In genomic region chr9:119369670-119370366, GRCh38 we compare ENCODE assay signal across 9 cellular contexts. TPM values are rescaled to one million over a fixed set of nuclear protein-coding genes. Genes with fewer than 3 reads are reported as not detected.
DNase-seq lines count a peak whose midpoint lies in the region; ATAC-seq and TF ChIP-seq lines count a peak whose summit lies in the region.
"Had no signal": no experiment of that assay in that cellular context is flagged by ENCODE, and none has a peak within 500 bp of the region (broad histone marks: within the 10 kb centered on the region; RNA-seq: fewer than 3 reads in every experiment).

No MANE protein-coding gene starts in this region.

- no peak overlapping the region for H4K91ac ChIP-seq in neuronal stem cell (ENCODE audit: low read depth, low read length, poor library complexity)

- no peaks in the 10 kb centered on the region for H3K4me1 Mint-ChIP-seq in CD8-positive, alpha-beta T cell (ENCODE audit: low read depth)

- H3K18ac ChIP-seq in neuronal stem cell (ENCODE audit: low read length), result peak overlapping the region; percentile 58

- no peak overlapping the region for H2BK120ac ChIP-seq in neuronal stem cell (ENCODE audit: low read depth, low read length)

- H3K79me1 ChIP-seq in neuronal stem cell (ENCODE audit: low read depth, low read length), result no peaks in the 10 kb centered on the region

- CTCF ChIA-PET in CD8-positive, alpha-beta T cell (lab: Charles Lee), result no interaction called here

- no CpG with 5 or more reads among the region's 34 CpGs for WGBS in neuronal stem cell (ENCODE audit: extremely low coverage in 2 of 2, insufficient read length in 2 of 2, insufficient replicate concordance in 1 of 2), 2 donors

- H3K23ac ChIP-seq in neuronal stem cell (ENCODE audit: low read depth, low read length, poor library complexity), result peak overlapping the region; percentile 47

- DNase-seq in BE2C (no peak), MG63 (no peak), neuronal stem cell (ENCODE audit: low spot score) (no peak), 8988T (no peak), foreskin fibroblast (no peak)
- no peak for DNase-seq in CD8-positive, alpha-beta T cell
- DNase-seq in activated CD4-positive, alpha-beta T cell treated with anti-CD3 and anti-CD28 coated beads, Interleukin-2, amount 50 U/mL, for 4 hours, result no peak
- DNase-seq: MV-4-11 had no signal

- no peak overlapping the region for H2BK5ac ChIP-seq in neuronal stem cell (ENCODE audit: low read length)

- H2BK12ac ChIP-seq in neuronal stem cell (ENCODE audit: low read length), result no peak overlapping the region

- H3K36me3 Mint-ChIP-seq in CD8-positive, alpha-beta T cell, result no peaks in the 10 kb centered on the region

- H3K4ac ChIP-seq in neuronal stem cell (ENCODE audit: low read length), result no peak overlapping the region

- peak overlapping the region; percentile 84 for H2AFZ ChIP-seq in neuronal stem cell (ENCODE audit: low read length)

- no peak overlapping the region for H3K9ac ChIP-seq in endocrine pancreas (ENCODE audit: control insufficient read depth, insufficient read depth, low read length)
- no peak overlapping the region for H3K9ac ChIP-seq in neuronal stem cell (ENCODE audit: low read depth, low read length, poor library complexity)

- peaks cover 36% of the 10 kb centered on the region for H3K27me3 Mint-ChIP-seq in CD8-positive, alpha-beta T cell (ENCODE audit: low read depth)

- H3K4me2 ChIP-seq in neuronal stem cell (ENCODE audit: insufficient read depth, low read length, poor library complexity, severe bottlenecking), result peak overlapping the region; percentile 90

- H4K8ac ChIP-seq in neuronal stem cell (ENCODE audit: low read depth, low read length), result no peak overlapping the region

- no peak overlapping the region for H2AK5ac ChIP-seq in neuronal stem cell (ENCODE audit: low read depth, low read length)

- no peak overlapping the region for H3K4me3 Mint-ChIP-seq in CD8-positive, alpha-beta T cell

- ATAC-seq in CD8-positive, alpha-beta T cell, result no peak

- no peak for TF ChIP-seq CTCF in BE2C (IDR thresholded peaks at IDR 0.05; ENCODE audit: low read depth, low read length)
- TF ChIP-seq CTCF in CD8-positive, alpha-beta T cell (IDR thresholded peaks at IDR 0.05), result no peak
- no peak for TF ChIP-seq CTCF in foreskin fibroblast (IDR thresholded peaks at IDR 0.05; ENCODE audit: low read depth, low read length)

- H3K9me3 ChIP-seq in BE2C (no peaks in the 10 kb centered on the region), MG63 (no peaks in the 10 kb centered on the region), endocrine pancreas (ENCODE audit: control insufficient read depth, low read length) (no peaks in the 10 kb centered on the region), neuronal stem cell (replicated peaks in 1 of 2; ENCODE audit: control insufficient read depth in 2 of 2, insufficient read depth in 1 of 2, low read depth in 1 of 2, low read length in 2 of 2) (no peaks in the 10 kb centered on the region)
- no peaks in the 10 kb centered on the region for H3K9me3 ChIP-seq in CD8-positive, alpha-beta T cell (ENCODE audit: low read length)

- H3K27me3 ChIP-seq in BE2C, result peaks cover 34% of the 10 kb centered on the region
- peaks cover 17% of the 10 kb centered on the region for H3K27me3 ChIP-seq in MG63
- H3K27me3 ChIP-seq in endocrine pancreas (ENCODE audit: control insufficient read depth, insufficient read depth, low read length), result peaks cover 4% of the 10 kb centered on the region
- H3K27me3 ChIP-seq in neuronal stem cell (ENCODE audit: control insufficient read depth in 3 of 3, insufficient read depth in 3 of 3, low read depth in 1 of 3, low read length in 3 of 3), result peaks cover 7 to 40% (median 36%) of the 10 kb centered on the region in 3 experiments
- no peaks in the 10 kb centered on the region for H3K27me3 ChIP-seq in CD8-positive, alpha-beta T cell (ENCODE audit: insufficient read depth, low read length)

- POLR2A ChIA-PET in CD8-positive, alpha-beta T cell (lab: Charles Lee), result no interaction called here

- peak overlapping the region; percentile 56 for H3K4me3 ChIP-seq in BE2C (ENCODE audit: low read depth, low read length)
- peak overlapping the region; percentile 47 for H3K4me3 ChIP-seq in MG63
- H3K4me3 ChIP-seq in endocrine pancreas (ENCODE audit: control insufficient read depth, insufficient read depth, low read length), result peak overlapping the region; percentile 62
- H3K4me3 ChIP-seq in neuronal stem cell (ENCODE audit: low read length in 2 of 2), result peak overlapping the region in 1 of 2 donors; percentile 71
- H3K4me3 ChIP-seq in CD8-positive, alpha-beta T cell (ENCODE audit: low read depth, low read length), result no peak overlapping the region
- H3K4me3 ChIP-seq in foreskin fibroblast (ENCODE audit: low read depth in 1 of 2, low read length in 2 of 2), result no peak overlapping the region

- H3K27ac Mint-ChIP-seq in CD8-positive, alpha-beta T cell, result no peak overlapping the region

- no peaks in the 10 kb centered on the region for H3K4me1 ChIP-seq in BE2C
- no peaks in the 10 kb centered on the region for H3K4me1 ChIP-seq in endocrine pancreas (ENCODE audit: control insufficient read depth, insufficient read depth, low read length)
- peaks cover 0 to 8% of the 10 kb centered on the region in 2 donors for H3K4me1 ChIP-seq in neuronal stem cell (ENCODE audit: control insufficient read depth in 2 of 2, insufficient read depth in 1 of 2, low read depth in 1 of 2, low read length in 2 of 2)
- H3K4me1 ChIP-seq in CD8-positive, alpha-beta T cell (ENCODE audit: insufficient read depth, low read length), result no peaks in the 10 kb centered on the region

- H3K14ac ChIP-seq in neuronal stem cell (ENCODE audit: low read length), result no peak overlapping the region

- intact Hi-C loops in CD8-positive, alpha-beta T cell (cut with DNase I, micrococcal nuclease), result no loop called here

- H3K36me3 ChIP-seq in BE2C (no peaks in the 10 kb centered on the region), MG63 (no peaks in the 10 kb centered on the region), endocrine pancreas (ENCODE audit: control insufficient read depth, insufficient read depth, low read length) (no peaks in the 10 kb centered on the region), neuronal stem cell (replicated peaks in 1 of 2; ENCODE audit: control insufficient read depth in 2 of 2, insufficient read depth in 2 of 2, low read length in 2 of 2) (no peaks in the 10 kb centered on the region)
- no peaks in the 10 kb centered on the region for H3K36me3 ChIP-seq in CD8-positive, alpha-beta T cell (ENCODE audit: insufficient read depth, low read length)

- H3K9me3 Mint-ChIP-seq in CD8-positive, alpha-beta T cell, result peaks cover 12% of the 10 kb centered on the region

- H2BK15ac ChIP-seq in neuronal stem cell (ENCODE audit: low read length), result no peak overlapping the region

- H3K27ac ChIP-seq in neuronal stem cell (replicated peaks; ENCODE audit: low read length), result no peak overlapping the region
- H3K27ac ChIP-seq in CD8-positive, alpha-beta T cell (ENCODE audit: low read depth, low read length), result no peak overlapping the region

RNA-seq across cellular contexts. Expression of gene BRINP1, which starts 0.6 kb away (rescaled TPM):
- 1.4 TPM for polyA plus RNA-seq in BE2C (2012; ENCODE audit: insufficient read depth, insufficient read length, low read depth)
- total RNA-seq in MG63 (2014; rRNA removed; shearing (Covaris generic); ENCODE audit: low replicate concordance), result 0.49 TPM in 1 of 2 replicates, not detected in the other
- 0.13 TPM for polyA plus RNA-seq in neuronal stem cell (2013, experiment 1 of 2)
- polyA plus RNA-seq in neuronal stem cell (2013, experiment 2 of 2), result 0.06 TPM
- total RNA-seq in CD8-positive, alpha-beta T cell, result not detected

Comparison
In these comparisons a context has a peak if more than half of its experiments do, and no peak if none do; other contexts are left out.
1. H3K4me3 ChIP-seq: peak in BE2C (single experiment), MG63 (single experiment) and endocrine pancreas (single experiment); none in CD8-positive, alpha-beta T cell (single experiment) and foreskin fibroblast (0 of 2).